24 cellular contexts compared by ENCODE assay signal in the genomic region with DNA sequence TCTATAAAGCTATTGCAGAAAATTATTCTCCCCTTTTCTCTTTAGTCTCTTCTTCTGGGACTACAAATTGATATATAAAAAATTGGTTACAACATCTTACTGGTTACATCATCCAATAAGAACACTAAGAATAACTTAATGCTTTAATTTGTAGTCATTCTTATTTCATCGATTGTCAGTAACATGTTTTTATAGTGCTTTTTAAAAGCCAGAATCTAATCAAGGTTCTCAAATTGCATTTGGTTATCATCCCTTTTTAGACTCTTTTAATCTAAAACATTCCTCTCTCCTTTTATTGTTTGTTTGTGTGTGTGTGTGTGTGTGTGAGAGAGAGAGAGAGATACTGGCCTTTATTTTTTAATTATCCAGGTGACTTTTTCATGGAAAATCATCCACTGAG.
"Had no signal": no experiment of that assay in that cellular context is flagged by ENCODE, and none has a peak within 500 bp of the region (broad histone marks: within the 10 kb centered on the region; RNA-seq: fewer than 3 reads in every experiment).

No MANE protein-coding gene starts in this region.

- H3K36me3 Mint-ChIP-seq: naive B cell had no signal

- H3K27ac Mint-ChIP-seq: dendritic cell treated with granulocyte-macrophage colony-stimulating factor and Interleukin-4, amounts not matched to agents 40 ng/mL and 50 ng/mL, for 4 days; mesothelial cell of epicardium; naive B cell had no signal

- DNase-seq: colonic mucosa; cortex of kidney; effector CD8-positive, alpha-beta T cell; esophagus squamous epithelium; foreskin fibroblast; foreskin melanocyte; gastrocnemius medialis; glutamatergic neuron; head of caudate nucleus; heart right ventricle; hippocampal formation; left cardiac atrium; left lung; left ventricle myocardium superior; lower lobe of right lung; mesenchymal stem cell; mucosa of descending colon; naive B cell had no signal

- H3K27ac ChIP-seq: colonic mucosa, esophagus squamous epithelium, gastrocnemius medialis, heart right ventricle, left lung, lower lobe of right lung had no signal

- H3K4me3 Mint-ChIP-seq: dendritic cell treated with granulocyte-macrophage colony-stimulating factor and Interleukin-4, amounts not matched to agents 40 ng/mL and 50 ng/mL, for 4 days; mesothelial cell of epicardium; naive B cell had no signal

- H3K9me3 ChIP-seq: colonic mucosa, esophagus squamous epithelium, gastrocnemius medialis, heart right ventricle, left lung, lower lobe of right lung, mucosa of descending colon had no signal

- ATAC-seq: esophagus mucosa, gastrocnemius medialis, heart right ventricle, left cardiac atrium, left lung, left ventricle myocardium superior, lower lobe of right lung, mucosa of descending colon had no signal

- H3K9me3 Mint-ChIP-seq: dendritic cell treated with granulocyte-macrophage colony-stimulating factor and Interleukin-4, amounts not matched to agents 40 ng/mL and 50 ng/mL, for 4 days had no signal

- H3K4me3 ChIP-seq: colonic mucosa, esophagus squamous epithelium, gastrocnemius medialis, heart right ventricle, left lung, lower lobe of right lung, mucosa of descending colon had no signal

- FAIRE-seq: endothelial cell of umbilical vein, islet of Langerhans, keratinocyte had no signal

- H3K27me3 ChIP-seq: colonic mucosa, esophagus squamous epithelium, gastrocnemius medialis, left lung had no signal

- H3K27me3 Mint-ChIP-seq: dendritic cell treated with granulocyte-macrophage colony-stimulating factor and Interleukin-4, amounts not matched to agents 40 ng/mL and 50 ng/mL, for 4 days had no signal

- H3K4me1 ChIP-seq: colonic mucosa, esophagus squamous epithelium, gastrocnemius medialis, heart right ventricle, left lung, lower lobe of right lung had no signal

- H3K36me3 ChIP-seq: colonic mucosa, esophagus squamous epithelium, gastrocnemius medialis, heart right ventricle, left lung, lower lobe of right lung had no signal

- H3K4me1 Mint-ChIP-seq: mesothelial cell of epicardium, naive B cell had no signal
